In the genomic region with DNA sequence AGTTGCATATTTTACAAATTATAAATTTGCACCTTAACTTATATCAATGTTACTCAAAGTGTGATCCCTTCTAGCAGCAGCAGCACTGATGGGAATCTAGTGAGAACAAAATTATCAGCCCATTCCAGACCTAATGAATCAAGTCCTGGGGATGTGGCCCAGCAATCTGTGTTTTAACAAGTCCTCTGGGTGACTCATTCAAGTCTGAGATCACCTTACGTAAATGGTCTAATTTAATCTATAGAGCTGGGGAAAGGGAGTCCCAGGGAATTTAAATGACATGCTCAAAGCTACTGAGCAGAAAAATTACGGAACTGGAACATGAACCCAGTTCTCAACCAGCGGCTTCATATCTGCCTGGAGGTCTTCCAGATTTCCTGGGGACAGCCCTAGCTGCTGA, we compare ENCODE assay signal across 1 cellular context.
TF ChIP-seq lines count a peak whose summit lies in the region.

No MANE protein-coding gene starts in this region.

TF ChIP-seq in SK-N-SH, 30 proteins besides CTCF, POLR2A, EP300 and RAD21 (continued from another document):
- TF ChIP-seq FOSL2 (IDR thresholded peaks at IDR 0.05; ENCODE audit: borderline replicate concordance, low read depth) (peak; percentile 49; the same call in 1 of the 2 replicates), TCF12 (IDR thresholded peaks at IDR 0.05) (0 out of 2 replicates have a peak, but pooled peaks have one; percentile 7), NRF1 (IDR thresholded peaks at IDR 0.05; ENCODE audit: low read depth, low read length) (no peak)
